ENCODE assay signal across 36 cellular contexts in the genomic region with DNA sequence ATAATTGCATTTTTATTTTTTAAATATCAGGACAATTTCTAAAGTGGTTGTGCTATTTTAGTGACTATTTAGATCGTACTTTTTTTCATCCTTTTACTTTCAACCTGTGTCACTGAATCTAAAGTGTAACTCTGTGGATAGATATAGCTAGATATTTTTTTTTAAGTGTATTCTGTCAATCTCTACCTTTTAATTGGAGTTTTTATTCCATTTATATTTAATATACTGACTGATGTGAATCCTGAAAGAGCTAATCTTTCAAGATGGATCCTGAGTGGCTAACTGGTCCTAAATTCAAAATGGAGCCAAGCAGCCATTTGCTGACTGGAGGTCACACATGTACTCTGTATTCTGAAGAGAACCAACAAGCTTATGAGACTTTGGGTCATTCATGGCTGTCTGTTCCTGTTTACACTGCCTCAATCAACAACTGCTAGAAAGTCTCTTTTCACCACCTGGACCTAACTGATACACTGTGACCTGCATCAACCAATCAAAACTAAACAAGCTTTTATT.
"Had no signal": no experiment of that assay in that cellular context is flagged by ENCODE, and none has a peak within 500 bp of the region (broad histone marks: within the 10 kb centered on the region; RNA-seq: fewer than 3 reads in every experiment).

No MANE protein-coding gene starts in this region.

- H3K4me1 ChIP-seq: ascending aorta had no signal

- FAIRE-seq: bronchial epithelial cell, TTC549 had no signal

- H3K9me3 Mint-ChIP-seq: central memory CD8-positive, alpha-beta T cell had no signal

- H3K27ac ChIP-seq: ascending aorta, cardiac muscle cell, VCaP had no signal

- ATAC-seq: activated CD8-positive, alpha-beta memory T cell treated with anti-CD3 and anti-CD28 coated beads, Interleukin-2, amount 10 ng/mL, durations not matched to agents 7 days and 5 days; activated CD8-positive, alpha-beta T cell treated with anti-CD3 and anti-CD28 coated beads, Interleukin-2, amount 10 ng/mL, durations not matched to agents 7 days and 5 days; activated naive CD8-positive, alpha-beta T cell treated with anti-CD3 and anti-CD28 coated beads, Interleukin-2, amount 50 U/mL, for 24 hours had no signal

- DNase-seq: activated B cell treated with CpG ODN at 0.5 μM for 24 hours; activated CD4-positive, alpha-beta memory T cell treated with anti-CD3 and anti-CD28 coated beads, Interleukin-2, amount 10 ng/mL, durations not matched to agents 7 days and 5 days; activated CD4-positive, alpha-beta T cell treated with anti-CD3 and anti-CD28 coated beads for 4 hours; activated CD4-positive, alpha-beta T cell treated with anti-CD3 and anti-CD28 coated beads, Interleukin-2, amount 10 ng/mL, durations not matched to agents 7 days and 5 days; activated CD4-positive, alpha-beta T cell treated with anti-CD3 and anti-CD28 coated beads, Interleukin-2, amount 50 U/mL, for 48 hours; activated CD4-positive, CD25-positive, alpha-beta regulatory T cell treated with anti-CD3 and anti-CD28 coated beads, Interleukin-2, amount 50 U/mL, for 72 hours; activated CD8-positive, alpha-beta memory T cell treated with anti-CD3 and anti-CD28 coated beads for 24 hours; activated CD8-positive, alpha-beta memory T cell treated with anti-CD3 and anti-CD28 coated beads, Interleukin-2, amount 10 ng/mL, durations not matched to agents 7 days and 5 days; activated CD8-positive, alpha-beta memory T cell treated with anti-CD3 and anti-CD28 coated beads, Interleukin-2, amount 50 U/mL, for 48 hours; activated CD8-positive, alpha-beta T cell treated with anti-CD3 and anti-CD28 coated beads, Interleukin-2, amount 10 ng/mL, durations not matched to agents 7 days and 5 days; activated effector memory CD4-positive, alpha-beta T cell treated with Interleukin-2 at 50 U/mL for 16 hours; activated gamma-delta T cell; activated naive CD4-positive, alpha-beta T cell treated with anti-CD3 and anti-CD28 coated beads, Interleukin-2, amount 10 ng/mL, durations not matched to agents 7 days and 5 days; activated naive CD4-positive, alpha-beta T cell treated with Interleukin-2 at 50 U/mL for 16 hours; activated naive CD8-positive, alpha-beta T cell treated with anti-CD3 and anti-CD28 coated beads, Interleukin-2, amount 10 ng/mL, durations not matched to agents 7 days and 5 days; activated naive CD8-positive, alpha-beta T cell treated with anti-CD3 and anti-CD28 coated beads, Interleukin-2, amount 50 U/mL, for 24 hours; activated T-cell treated with anti-CD3 and anti-CD28 coated beads, Interleukin-2, amount 50 U/mL, for 24 hours; activated T-cell treated with anti-CD3 and anti-CD28 coated beads, Interleukin-2, amount 50 U/mL, for 48 hours; amygdala; anterior cingulate cortex; caudate nucleus; cerebellar nuclear complex; T-helper 2 cell; T-helper 9 cell had no signal

- H3K4me3 Mint-ChIP-seq: activated B cell treated with CpG ODN at 0.5 μM for 24 hours; activated CD4-positive, alpha-beta memory T cell treated with anti-CD3 and anti-CD28 coated beads, Interleukin-2, amount 10 ng/mL, durations not matched to agents 7 days and 5 days; activated CD4-positive, alpha-beta T cell treated with anti-CD3 and anti-CD28 coated beads, Interleukin-2, amount 10 ng/mL, durations not matched to agents 7 days and 5 days; activated CD8-positive, alpha-beta memory T cell treated with anti-CD3 and anti-CD28 coated beads, Interleukin-2, amount 10 ng/mL, durations not matched to agents 7 days and 5 days; activated CD8-positive, alpha-beta T cell treated with anti-CD3 and anti-CD28 coated beads, Interleukin-2, amount 10 ng/mL, durations not matched to agents 7 days and 5 days; activated naive CD4-positive, alpha-beta T cell treated with anti-CD3 and anti-CD28 coated beads, Interleukin-2, amount 10 ng/mL, durations not matched to agents 7 days and 5 days; activated naive CD4-positive, alpha-beta T cell treated with anti-CD3 and anti-CD28 coated beads, Interleukin-2, amount 50 U/mL, for 24 hours; activated naive CD8-positive, alpha-beta T cell; activated naive CD8-positive, alpha-beta T cell treated with anti-CD3 and anti-CD28 coated beads, Interleukin-2, amount 10 ng/mL, durations not matched to agents 7 days and 5 days; activated naive CD8-positive, alpha-beta T cell treated with anti-CD3 and anti-CD28 coated beads, Interleukin-2, amount 50 U/mL, for 24 hours; activated T-cell treated with anti-CD3 and anti-CD28 coated beads, Interleukin-2, amount 50 U/mL, for 24 hours; brain; central memory CD8-positive, alpha-beta T cell; T-helper 1 cell treated with Interleukin-12 subunit alpha and Interleukin-12 subunit beta and Interleukin-4 antibody, amounts not matched to agents 30 μg/mL and 1 μg/mL, for 36 hours; T-helper 2 cell treated with Interferon-gamma antibody and Interleukin-4, amounts not matched to agents 5 μg/mL and 100 μg/mL, for 36 hours had no signal

- H3K27me3 ChIP-seq: ascending aorta, cardiac muscle cell had no signal

- H3K36me3 ChIP-seq: ascending aorta, cardiac muscle cell had no signal

- H3K4me3 ChIP-seq: ascending aorta, cardiac muscle cell had no signal

- H3K9me3 ChIP-seq: ascending aorta had no signal

- H3K36me3 Mint-ChIP-seq: activated naive CD4-positive, alpha-beta T cell treated with anti-CD3 and anti-CD28 coated beads, Interleukin-2, amount 50 U/mL, for 24 hours; brain had no signal

- H3K27ac Mint-ChIP-seq: activated B cell treated with CpG ODN at 0.5 μM for 24 hours; activated CD4-positive, alpha-beta memory T cell treated with anti-CD3 and anti-CD28 coated beads, Interleukin-2, amount 10 ng/mL, durations not matched to agents 7 days and 5 days; activated CD4-positive, alpha-beta T cell treated with anti-CD3 and anti-CD28 coated beads, Interleukin-2, amount 10 ng/mL, durations not matched to agents 7 days and 5 days; activated CD8-positive, alpha-beta memory T cell treated with anti-CD3 and anti-CD28 coated beads, Interleukin-2, amount 10 ng/mL, durations not matched to agents 7 days and 5 days; activated CD8-positive, alpha-beta T cell treated with anti-CD3 and anti-CD28 coated beads, Interleukin-2, amount 10 ng/mL, durations not matched to agents 7 days and 5 days; activated naive CD4-positive, alpha-beta T cell treated with anti-CD3 and anti-CD28 coated beads, Interleukin-2, amount 10 ng/mL, durations not matched to agents 7 days and 5 days; activated naive CD4-positive, alpha-beta T cell treated with anti-CD3 and anti-CD28 coated beads, Interleukin-2, amount 50 U/mL, for 24 hours; activated naive CD8-positive, alpha-beta T cell; activated naive CD8-positive, alpha-beta T cell treated with anti-CD3 and anti-CD28 coated beads, Interleukin-2, amount 10 ng/mL, durations not matched to agents 7 days and 5 days; activated naive CD8-positive, alpha-beta T cell treated with anti-CD3 and anti-CD28 coated beads, Interleukin-2, amount 50 U/mL, for 24 hours; activated T-cell treated with anti-CD3 and anti-CD28 coated beads, Interleukin-2, amount 50 U/mL, for 24 hours; activated T-helper 2 cell treated with anti-CD3 and anti-CD28 coated beads, Interferon-gamma antibody, Interleukin-2, Interleukin-4, amounts not matched to agents 10 μg/mL and 5 μg/mL and 100 μg/mL, durations not matched to agents 14 hours and 24 hours and 36 hours; brain; T-helper 1 cell treated with Interleukin-12 subunit alpha and Interleukin-12 subunit beta and Interleukin-4 antibody, amounts not matched to agents 30 μg/mL and 1 μg/mL, for 36 hours; T-helper 2 cell treated with Interferon-gamma antibody and Interleukin-4, amounts not matched to agents 5 μg/mL and 100 μg/mL, for 36 hours had no signal
